ENCODE assay signal across 8 cellular contexts in genomic region chr9:33677506-33677809, GRCh38.
A peak's percentile ranks its signal among the peaks of the same experiment; 100 is the strongest.
DNase-seq lines count a peak whose midpoint lies in the region; ATAC-seq and TF ChIP-seq lines count a peak whose summit lies in the region.

No MANE protein-coding gene starts in this region.

- peaks cover 69% of the 10 kb centered on the region for H3K27me3 Mint-ChIP-seq in activated T-cell treated with anti-CD3 and anti-CD28 coated beads, Interleukin-2, amount 50 U/mL, for 4 hours (ENCODE audit: low read depth)

- no peaks in the 10 kb centered on the region for H3K4me1 ChIP-seq in ascending aorta
- H3K4me1 ChIP-seq in lung (ENCODE audit: control insufficient read depth in 2 of 2, insufficient read depth in 2 of 2, low read length in 2 of 2), result peaks cover 0 to 3% of the 10 kb centered on the region in 2 donors
- H3K4me1 ChIP-seq in thoracic aorta (ENCODE audit: control insufficient read depth in 1 of 2, low read depth in 2 of 2), result peaks cover 3 to 6% of the 10 kb centered on the region in 2 donors

- no peak for TF ChIP-seq CTCF in ascending aorta (IDR thresholded peaks at IDR 0.05)
- TF ChIP-seq CTCF in lung (IDR thresholded peaks at IDR 0.05; ENCODE audit: control extremely low read depth, extremely low read depth), result no peak
- TF ChIP-seq CTCF in thoracic aorta (IDR thresholded peaks at IDR 0.05), result no peak

- H3K36me3 Mint-ChIP-seq in activated T-cell treated with anti-CD3 and anti-CD28 coated beads, Interleukin-2, amount 50 U/mL, for 4 hours (ENCODE audit: insufficient read depth), result no peaks in the 10 kb centered on the region

- intact Hi-C loops in ascending aorta (cut with DNase I), result no loop called here

- H3K4me3 Mint-ChIP-seq in activated T-cell treated with anti-CD3 and anti-CD28 coated beads, Interleukin-2, amount 50 U/mL, for 4 hours, result peak overlapping the region; percentile 84

- no peak for ATAC-seq in activated T-cell treated with anti-CD3 and anti-CD28 coated beads, Interleukin-2, amount 50 U/mL, for 4 hours
- ATAC-seq in lung (ENCODE audit: insufficient read depth, low FRiP score), result no peak
- no peak for ATAC-seq in thoracic aorta (ENCODE audit: insufficient number of reproducible peaks, low FRiP score, low read depth)
- no peak for ATAC-seq in GM21619 (IDR thresholded peaks at IDR 0.05; ENCODE audit: unreplicated experiment)

- peaks cover 6% of the 10 kb centered on the region for H3K4me1 Mint-ChIP-seq in activated T-cell treated with anti-CD3 and anti-CD28 coated beads, Interleukin-2, amount 50 U/mL, for 4 hours (ENCODE audit: low read depth)

- no peaks in the 10 kb centered on the region for H3K27me3 ChIP-seq in ascending aorta
- no peaks in the 10 kb centered on the region for H3K27me3 ChIP-seq in lung (ENCODE audit: control insufficient read depth, insufficient read depth)
- H3K27me3 ChIP-seq in thoracic aorta (replicated peaks; ENCODE audit: insufficient read depth), result no peaks in the 10 kb centered on the region

- WGBS in lung, 2 donors, result 49 to 50% methylated on average over 3 of the region's 3 CpGs

- DNase-seq in activated T-cell treated with anti-CD3 and anti-CD28 coated beads, Interleukin-2, amount 50 U/mL, for 4 hours, result no peak
- DNase-seq in activated T-cell treated with anti-CD3 and anti-CD28 coated beads, Interleukin-2, amount 50 U/mL, for 1 hour, result no peak
- DNase-seq in ascending aorta (ENCODE audit: low spot score in 2 of 2), result no peak
- DNase-seq in lung (ENCODE audit: low spot score), result no peak
- DNase-seq in thoracic aorta (ENCODE audit: low spot score), result no peak
- DNase-seq in DMS 273 treated with DMSO at 0.1 percent for 48 hours (lab: John Stamatoyannopoulos, UW), result no peak
- DNase-seq in NCI-H2227 treated with DMSO at 0.1 percent for 48 hours (lab: John Stamatoyannopoulos, UW), result no peak

- H3K9me3 ChIP-seq in ascending aorta (peaks cover 0 to 4% of the 10 kb centered on the region in 2 donors), lung (ENCODE audit: control insufficient read depth in 2 of 2, insufficient read depth in 1 of 2, low read length in 1 of 2) (no peaks in the 10 kb centered on the region), thoracic aorta (no peaks in the 10 kb centered on the region)

- H3K4me3 ChIP-seq in ascending aorta (peak overlapping the region; percentile 62 to 63), lung (peak overlapping the region; percentile 11), thoracic aorta (peak overlapping the region; percentile 76)

- no peaks in the 10 kb centered on the region for H3K9me3 Mint-ChIP-seq in activated T-cell treated with anti-CD3 and anti-CD28 coated beads, Interleukin-2, amount 50 U/mL, for 4 hours

- H3K27ac ChIP-seq in ascending aorta, result no peak overlapping the region
- H3K27ac ChIP-seq in lung (ENCODE audit: low read depth in 1 of 2, low read length in 1 of 2), result no peak overlapping the region
- no peak overlapping the region for H3K27ac ChIP-seq in thoracic aorta

- H3K36me3 ChIP-seq in ascending aorta (no peaks in the 10 kb centered on the region), lung (ENCODE audit: control insufficient read depth in 2 of 2, insufficient read depth in 2 of 2, low read length in 2 of 2) (no peaks in the 10 kb centered on the region), thoracic aorta (no peaks in the 10 kb centered on the region)

Comparison
In these comparisons a context has a peak if more than half of its experiments do, and no peak if none do; other contexts are left out.
1. H3K4me3 ChIP-seq: peak in every context shown above with its lines; median percentile 76 in thoracic aorta; 62 in ascending aorta; 11 in lung.